ENCODE assay signal across 34 cellular contexts in the genomic region with DNA sequence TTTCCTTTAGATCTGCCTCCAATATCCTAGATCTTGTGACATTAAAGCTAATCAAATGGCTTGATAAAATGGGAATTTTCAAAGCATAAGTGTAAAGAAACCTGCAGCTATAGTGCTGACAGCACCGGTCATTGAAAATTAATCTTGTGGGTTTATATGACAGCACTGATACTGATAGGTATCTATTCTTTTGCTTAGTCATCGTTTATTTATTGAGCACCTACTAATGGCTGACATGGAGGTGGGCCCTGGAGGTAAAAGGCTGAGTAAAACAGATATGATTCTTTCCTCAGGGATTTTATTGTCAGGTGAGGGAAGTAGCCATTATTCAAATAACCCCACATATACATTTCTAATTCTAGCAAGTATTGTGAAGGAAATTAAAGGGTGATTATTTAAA.
"Had no signal": no experiment of that assay in that cellular context is flagged by ENCODE, and none has a peak within 500 bp of the region (broad histone marks: within the 10 kb centered on the region; RNA-seq: fewer than 3 reads in every experiment).

No MANE protein-coding gene starts in this region.

- H3K4me1 ChIP-seq: adrenal gland, body of pancreas, breast epithelium had no signal

- H3K27ac ChIP-seq: adrenal gland, body of pancreas, brain microvascular endothelial cell, breast epithelium, VCaP had no signal

- FAIRE-seq: astrocyte, colon, TTC549 had no signal

- DNase-seq: activated B cell treated with CpG ODN at 0.5 μM for 24 hours; activated CD4-positive, alpha-beta memory T cell treated with anti-CD3 and anti-CD28 coated beads for 36 hours; activated CD4-positive, alpha-beta T cell treated with anti-CD3 and anti-CD28 coated beads for 4 hours; activated CD4-positive, alpha-beta T cell treated with anti-CD3 and anti-CD28 coated beads, Interleukin-2, amount 10 ng/mL, durations not matched to agents 24 days and 14 days; activated CD4-positive, alpha-beta T cell treated with anti-CD3 and anti-CD28 coated beads, Interleukin-2, amount 50 U/mL, for 1 hour; activated CD4-positive, alpha-beta T cell treated with anti-CD3 and anti-CD28 coated beads, Interleukin-2, amount 50 U/mL, for 4 hours; activated CD4-positive, CD25-positive, alpha-beta regulatory T cell treated with anti-CD3 and anti-CD28 coated beads, Interleukin-2, amount 50 U/mL, for 72 hours; activated CD8-positive, alpha-beta memory T cell treated with anti-CD3 and anti-CD28 coated beads, Interleukin-2, amount 50 U/mL, for 4 hours; activated CD8-positive, alpha-beta T cell treated with anti-CD3 and anti-CD28 coated beads for 36 hours; activated effector memory CD4-positive, alpha-beta T cell treated with anti-CD3 and anti-CD28 coated beads, Interleukin-2, amount 50 U/mL, for 16 hours; activated gamma-delta T cell treated with Interleukin-2 at 50 U/mL for 16 hours; activated naive CD4-positive, alpha-beta T cell; activated naive CD4-positive, alpha-beta T cell treated with anti-CD3 and anti-CD28 coated beads for 36 hours; activated naive CD4-positive, alpha-beta T cell treated with anti-CD3 and anti-CD28 coated beads, Interleukin-2, amount 50 U/mL, for 16 hours; activated naive CD8-positive, alpha-beta T cell treated with anti-CD3 and anti-CD28 coated beads for 36 hours; activated T-cell treated with anti-CD3 and anti-CD28 coated beads for 4 hours; activated T-cell treated with anti-CD3 and anti-CD28 coated beads, Interleukin-2, amount 50 U/mL, for 1 hour; activated T-cell treated with anti-CD3 and anti-CD28 coated beads, Interleukin-2, amount 50 U/mL, for 4 hours; activated T-cell treated with anti-CD3 and anti-CD28 coated beads, Interleukin-2, amount 50 U/mL, for 72 hours; adrenal gland; amniotic stem cell; aorta; body of pancreas; brain microvascular endothelial cell; central memory CD4-positive, alpha-beta T cell; T-helper 2 cell; T-helper 9 cell had no signal

- H3K36me3 ChIP-seq: adrenal gland, brain microvascular endothelial cell, breast epithelium had no signal

- H3K9me3 ChIP-seq: adrenal gland, body of pancreas, breast epithelium had no signal

- H3K4me3 ChIP-seq: adrenal gland, body of pancreas, breast epithelium had no signal

- H3K27me3 ChIP-seq: adrenal gland, body of pancreas, brain microvascular endothelial cell, breast epithelium had no signal

- ATAC-seq: activated CD8-positive, alpha-beta T cell treated with anti-CD3 and anti-CD28 coated beads for 36 hours; activated naive CD4-positive, alpha-beta T cell treated with anti-CD3 and anti-CD28 coated beads, Interleukin-2, amount 50 U/mL, for 72 hours; activated T-cell treated with anti-CD3 and anti-CD28 coated beads, Interleukin-2, amount 50 U/mL, for 4 hours; activated T-cell treated with anti-CD3 and anti-CD28 coated beads, Interleukin-2, amount 50 U/mL, for 72 hours; activated T-helper 17 cell treated with anti-CD3 and anti-CD28 coated beads, Interleukin-2, amount 50 U/mL, for 72 hours; body of pancreas had no signal
